14 cellular contexts compared by ENCODE assay signal in the genomic region with DNA sequence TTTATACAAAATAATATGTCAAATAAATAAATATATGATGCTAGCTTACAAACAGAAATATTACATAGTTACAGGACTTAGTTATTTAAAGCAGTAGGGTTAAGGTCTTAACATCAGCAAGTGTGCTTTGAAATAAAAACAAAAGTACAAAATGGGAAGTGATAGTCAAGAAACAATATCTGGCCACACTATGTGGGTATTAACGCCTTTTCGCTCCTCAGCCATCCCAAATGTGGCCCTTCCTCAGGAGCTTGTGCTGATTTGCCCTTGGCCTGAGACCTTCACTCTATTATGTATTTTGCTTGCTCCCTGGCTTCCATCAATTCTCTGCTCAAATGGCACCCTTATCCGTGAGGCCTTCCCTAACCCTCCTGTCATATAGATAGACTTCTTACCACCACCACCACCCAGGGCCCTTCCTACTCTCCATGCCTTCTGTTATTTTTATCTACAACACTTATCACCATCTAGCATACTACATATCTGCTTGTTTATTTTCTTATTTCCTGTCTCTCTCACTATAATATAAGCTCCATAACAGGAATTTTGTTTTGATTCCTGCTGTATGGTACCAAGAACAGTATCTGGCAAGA. TPM values are rescaled to one million over a fixed set of nuclear protein-coding genes. Genes with fewer than 3 reads are reported as not detected.
A peak's percentile ranks its signal among the peaks of the same experiment; 100 is the strongest.
DNase-seq lines count a peak whose midpoint lies in the region; ATAC-seq lines count a peak whose summit lies in the region.
"Had no signal": no experiment of that assay in that cellular context is flagged by ENCODE, and none has a peak within 500 bp of the region (broad histone marks: within the 10 kb centered on the region; RNA-seq: fewer than 3 reads in every experiment).

No MANE protein-coding gene starts in this region.

- H3K4me3 ChIP-seq in CD8-positive, alpha-beta memory T cell (ENCODE audit: low read length), result no peak overlapping the region
- H3K4me3 ChIP-seq in naive thymus-derived CD4-positive, alpha-beta T cell (ENCODE audit: low read length), result peak overlapping the region; percentile 29

- H3K4me1 Mint-ChIP-seq in CD8-positive, alpha-beta memory T cell, result peaks cover 40 to 69% (median 62%) of the 10 kb centered on the region in 3 donors
- H3K4me1 Mint-ChIP-seq in IgD-negative memory B cell, result peaks cover 37 to 44% (median 44%) of the 10 kb centered on the region in 3 donors
- peaks cover 31% of the 10 kb centered on the region for H3K4me1 Mint-ChIP-seq in activated T-helper 17 cell treated with anti-CD3 and anti-CD28 coated beads, Interleukin-2, amount 50 U/mL, for 72 hours
- peaks cover 43 to 76% (median 60%) of the 10 kb centered on the region in 7 donors for H3K4me1 Mint-ChIP-seq in naive thymus-derived CD4-positive, alpha-beta T cell

- peak overlapping the region in 7 of 8 donors; percentile 2 to 76 (median 36) for H3K27ac Mint-ChIP-seq in CD8-positive, alpha-beta memory T cell
- peak overlapping the region in 2 of 3 donors; percentile 65 to 85 for H3K27ac Mint-ChIP-seq in IgD-negative memory B cell
- H3K27ac Mint-ChIP-seq in activated T-helper 17 cell treated with anti-CD3 and anti-CD28 coated beads, Interleukin-2, amount 50 U/mL, for 72 hours, result peak overlapping the region; percentile 3
- H3K27ac Mint-ChIP-seq in naive thymus-derived CD4-positive, alpha-beta T cell, result peak overlapping the region in 8 of 9 donors; percentile 2 to 99 (median 30)

- POLR2A ChIA-PET in CD8-positive, alpha-beta memory T cell (lab: Charles Lee), result no interaction called here
- POLR2A ChIA-PET in naive thymus-derived CD4-positive, alpha-beta T cell (lab: Charles Lee), result interaction anchor here (0.6 to 2.8 kb wide), 3 partner anchors 68 to 401 kb away, joined by 3 to 14 read pairs (median 7); a partner anchor contains a TSS

- no peaks in the 10 kb centered on the region for H3K27me3 ChIP-seq in CD8-positive, alpha-beta memory T cell (ENCODE audit: insufficient read depth, low read length, poor library complexity, severe bottlenecking)
- H3K27me3 ChIP-seq in naive thymus-derived CD4-positive, alpha-beta T cell (ENCODE audit: control insufficient read depth in 2 of 2, insufficient read depth in 2 of 2, low read length in 2 of 2), result no peaks in the 10 kb centered on the region
- H3K27me3 ChIP-seq: stomach had no signal

- no peaks in the 10 kb centered on the region for H3K27me3 Mint-ChIP-seq in CD8-positive, alpha-beta memory T cell
- H3K27me3 Mint-ChIP-seq in IgD-negative memory B cell, result peaks cover 1% of the 10 kb centered on the region
- no peaks in the 10 kb centered on the region for H3K27me3 Mint-ChIP-seq in activated T-helper 17 cell treated with anti-CD3 and anti-CD28 coated beads, Interleukin-2, amount 50 U/mL, for 72 hours
- H3K27me3 Mint-ChIP-seq in naive thymus-derived CD4-positive, alpha-beta T cell, result no peaks in the 10 kb centered on the region

- ATAC-seq in activated T-helper 17 cell treated with anti-CD3 and anti-CD28 coated beads, Interleukin-2, amount 50 U/mL, for 72 hours (replicated peaks), result no peak
- no peak for ATAC-seq in naive thymus-derived CD4-positive, alpha-beta T cell
- no peak for ATAC-seq in GM19455 (IDR thresholded peaks at IDR 0.05; ENCODE audit: unreplicated experiment)

- intact Hi-C loops in naive thymus-derived CD4-positive, alpha-beta T cell (cut with micrococcal nuclease), result loop anchor here (2.0 to 10.0 kb wide), 5 partner anchors 51 to 163 kb away; a partner anchor contains a TSS

- no peaks in the 10 kb centered on the region for H3K9me3 ChIP-seq in CD8-positive, alpha-beta memory T cell (ENCODE audit: low read length)
- no peaks in the 10 kb centered on the region for H3K9me3 ChIP-seq in naive thymus-derived CD4-positive, alpha-beta T cell (ENCODE audit: control insufficient read depth in 2 of 3, low read length in 3 of 3)
- H3K9me3 ChIP-seq: stomach had no signal

- peak overlapping the region; percentile 55 to 94 (median 73) for H3K4me3 Mint-ChIP-seq in CD8-positive, alpha-beta memory T cell
- peak overlapping the region; percentile 90 to 96 (median 96) for H3K4me3 Mint-ChIP-seq in IgD-negative memory B cell
- H3K4me3 Mint-ChIP-seq in activated T-helper 17 cell treated with anti-CD3 and anti-CD28 coated beads, Interleukin-2, amount 50 U/mL, for 72 hours, result peak overlapping the region; percentile 99
- H3K4me3 Mint-ChIP-seq in naive thymus-derived CD4-positive, alpha-beta T cell, result peak overlapping the region; percentile 39 to 98 (median 83)

- H3K27ac ChIP-seq in CD8-positive, alpha-beta memory T cell (ENCODE audit: low read depth, low read length), result no peak overlapping the region
- H3K27ac ChIP-seq in naive thymus-derived CD4-positive, alpha-beta T cell (ENCODE audit: low read depth, low read length), result no peak overlapping the region

- H3K4me1 ChIP-seq in CD8-positive, alpha-beta memory T cell (ENCODE audit: insufficient read depth, low read length), result peaks cover 26% of the 10 kb centered on the region
- H3K4me1 ChIP-seq in naive thymus-derived CD4-positive, alpha-beta T cell (ENCODE audit: control insufficient read depth in 2 of 2, insufficient read depth in 2 of 2, low read length in 2 of 2), result peaks cover 9 to 14% of the 10 kb centered on the region in 2 donors

- no peak for DNase-seq in CD8-positive, alpha-beta memory T cell
- DNase-seq in naive thymus-derived CD4-positive, alpha-beta T cell, result no peak
- no peak for DNase-seq in GOT3 (lab: John Stamatoyannopoulos, UW)
- no peak for DNase-seq in cerebellar cortex (ENCODE audit: low spot score)
- DNase-seq in HUDEP-2 (lab: John Stamatoyannopoulos, UW; ENCODE audit: unreplicated experiment in 76 of 76), result no peak
- DNase-seq: activated CD4-positive, CD25-positive, alpha-beta regulatory T cell; amygdala; NCI-H1105 treated with DMSO at 0.1 percent for 48 hours; stomach had no signal

- peaks cover 9 to 41% (median 19%) of the 10 kb centered on the region in 3 donors for H3K36me3 Mint-ChIP-seq in CD8-positive, alpha-beta memory T cell
- peaks cover 14% of the 10 kb centered on the region for H3K36me3 Mint-ChIP-seq in IgD-negative memory B cell
- peaks cover 38% of the 10 kb centered on the region for H3K36me3 Mint-ChIP-seq in activated T-helper 17 cell treated with anti-CD3 and anti-CD28 coated beads, Interleukin-2, amount 50 U/mL, for 72 hours (ENCODE audit: low read depth)
- peaks cover 9 to 38% (median 27%) of the 10 kb centered on the region in 5 donors for H3K36me3 Mint-ChIP-seq in naive thymus-derived CD4-positive, alpha-beta T cell

- CTCF ChIA-PET in CD8-positive, alpha-beta memory T cell (lab: Charles Lee), result no interaction called here
- CTCF ChIA-PET in naive thymus-derived CD4-positive, alpha-beta T cell (lab: Charles Lee), result interaction anchor here (0.5 kb wide), 1 partner anchor 15 kb away, joined by 3 read pairs; no protein-coding TSS in a partner anchor

- no peaks in the 10 kb centered on the region for H3K9me3 Mint-ChIP-seq in CD8-positive, alpha-beta memory T cell
- no peaks in the 10 kb centered on the region for H3K9me3 Mint-ChIP-seq in IgD-negative memory B cell
- no peaks in the 10 kb centered on the region for H3K9me3 Mint-ChIP-seq in activated T-helper 17 cell treated with anti-CD3 and anti-CD28 coated beads, Interleukin-2, amount 50 U/mL, for 72 hours
- peaks cover 0 to 6% (median 0%) of the 10 kb centered on the region in 11 donors for H3K9me3 Mint-ChIP-seq in naive thymus-derived CD4-positive, alpha-beta T cell

- no peaks in the 10 kb centered on the region for H3K36me3 ChIP-seq in CD8-positive, alpha-beta memory T cell (ENCODE audit: insufficient read depth, low read length)
- peaks cover 0 to 7% (median 4%) of the 10 kb centered on the region in 3 experiments for H3K36me3 ChIP-seq in naive thymus-derived CD4-positive, alpha-beta T cell (ENCODE audit: control insufficient read depth in 2 of 3, insufficient read depth in 3 of 3, low read length in 3 of 3)
- H3K36me3 ChIP-seq: stomach had no signal

RNA-seq across cellular contexts. Expression of a gene that starts 1.9 kb away (rescaled TPM):
- 10 to 100 TPM; 30.9 to 31.2 TPM for total RNA-seq in CD8-positive, alpha-beta memory T cell
- 151 TPM for polyA plus RNA-seq in CD8-positive, alpha-beta memory T cell
- 478 TPM for polyA plus RNA-seq in IgD-negative memory B cell
- 10 to 100 TPM; 61.3 to 71.0 TPM for total RNA-seq in activated T-helper 17 cell treated with anti-CD3 and anti-CD28 coated beads, Interleukin-2, amount 50 U/mL, for 72 hours
- 1,000 to 10,000 TPM in 1 of 5 experiments, 100 to 1,000 TPM in 3, 10 to 100 TPM in 1; 91.1 to 1,020 (median 106) TPM for total RNA-seq in naive thymus-derived CD4-positive, alpha-beta T cell
- 100 to 1,000 TPM; 102 to 131 TPM for polyA plus RNA-seq in naive thymus-derived CD4-positive, alpha-beta T cell
- total RNA-seq: G401 had no signal

RNA-seq across cellular contexts. Expression of a gene that starts 43.0 kb away (rescaled TPM):
- total RNA-seq in CD8-positive, alpha-beta memory T cell, result not detected
- polyA plus RNA-seq in CD8-positive, alpha-beta memory T cell, result not detected
- 0.84 TPM for polyA plus RNA-seq in IgD-negative memory B cell
- total RNA-seq in activated T-helper 17 cell treated with anti-CD3 and anti-CD28 coated beads, Interleukin-2, amount 50 U/mL, for 72 hours, result not detected
- 1 to 10 TPM in 1 of 5 experiments, under 1 TPM in 4; 0.35 to 1.4 (median 0.45) TPM for total RNA-seq in naive thymus-derived CD4-positive, alpha-beta T cell
- not detected for polyA plus RNA-seq in naive thymus-derived CD4-positive, alpha-beta T cell
- total RNA-seq: G401 had no signal
- polyA plus RNA-seq: neural cell had no signal

RNA-seq across cellular contexts. Expression of a gene that starts 44.3 kb away (rescaled TPM):
- 1 to 10 TPM; 2.1 to 2.7 TPM for total RNA-seq in CD8-positive, alpha-beta memory T cell
- 0.54 TPM for polyA plus RNA-seq in CD8-positive, alpha-beta memory T cell
- 1.0 TPM for polyA plus RNA-seq in IgD-negative memory B cell
- total RNA-seq in activated T-helper 17 cell treated with anti-CD3 and anti-CD28 coated beads, Interleukin-2, amount 50 U/mL, for 72 hours, result 1 to 10 TPM; 6.1 to 9.8 TPM
- total RNA-seq in naive thymus-derived CD4-positive, alpha-beta T cell, result 10 to 100 TPM in 2 of 5 experiments, 1 to 10 TPM in 3; 3.7 to 13.7 (median 6.9) TPM
- polyA plus RNA-seq in naive thymus-derived CD4-positive, alpha-beta T cell, result under 1 TPM; 0.31 TPM

Comparison
In these comparisons a context has a peak if more than half of its experiments do, and no peak if none do; other contexts are left out.
1. H3K27ac Mint-ChIP-seq: peak in every context shown above with its lines; median percentile 75 in IgD-negative memory B cell; 36 in CD8-positive, alpha-beta memory T cell; 30 in naive thymus-derived CD4-positive, alpha-beta T cell; 3 in activated T-helper 17 cell treated with anti-CD3 and anti-CD28 coated beads, Interleukin-2, amount 50 U/mL, for 72 hours.